Comparison of ENCODE assay signal across 13 cellular contexts in genomic region chr3:141442421-141442820, GRCh38. TPM values are rescaled to one million over a fixed set of nuclear protein-coding genes. Genes with fewer than 3 reads are reported as not detected.
A peak's percentile ranks its signal among the peaks of the same experiment; 100 is the strongest.
DNase-seq lines count a peak whose midpoint lies in the region; ATAC-seq, FAIRE-seq and TF ChIP-seq lines count a peak whose summit lies in the region.
"Had no signal": no experiment of that assay in that cellular context is flagged by ENCODE, and none has a peak within 500 bp of the region (broad histone marks: within the 10 kb centered on the region; RNA-seq: fewer than 3 reads in every experiment).

No MANE protein-coding gene starts in this region.

- peaks cover 76% of the 10 kb centered on the region for H3K36me3 Mint-ChIP-seq in HFFc6 (ENCODE audit: low read depth)
- H3K36me3 Mint-ChIP-seq in stimulated activated effector memory CD8-positive, alpha-beta T cell treated with anti-CD3 and anti-CD28 coated beads, Interleukin-12 subunit alpha, Interleukin-12 subunit beta, amount 100 ng/mL, for 72 hours, result peaks cover 99% of the 10 kb centered on the region

- H3K27me3 ChIP-seq in breast epithelium (no peaks in the 10 kb centered on the region), right cardiac atrium (ENCODE audit: control insufficient read depth, insufficient read depth) (no peaks in the 10 kb centered on the region), smooth muscle cell (ENCODE audit: low read depth) (no peaks in the 10 kb centered on the region), MG63 (no peaks in the 10 kb centered on the region)

- H3F3A ChIP-seq in smooth muscle cell (ENCODE audit: low read depth), result peaks cover 14% of the 10 kb centered on the region

- H3K4me1 ChIP-seq in breast epithelium (no peaks in the 10 kb centered on the region), right cardiac atrium (ENCODE audit: control insufficient read depth, insufficient read depth, low read length) (peaks cover 3% of the 10 kb centered on the region), smooth muscle cell (ENCODE audit: low read depth) (peaks cover 7% of the 10 kb centered on the region)

- peaks cover 13% of the 10 kb centered on the region for H3K36me3 ChIP-seq in breast epithelium
- H3K36me3 ChIP-seq in smooth muscle cell (ENCODE audit: low read depth), result no peaks in the 10 kb centered on the region
- H3K36me3 ChIP-seq in MG63, result peaks cover 32% of the 10 kb centered on the region

- TF ChIP-seq CTCF in HFFc6 (IDR thresholded peaks at IDR 0.05) (no peak), breast epithelium (IDR thresholded peaks at IDR 0.05) (no peak), smooth muscle cell (IDR thresholded peaks at IDR 0.05; ENCODE audit: borderline replicate concordance, insufficient read depth, poor library complexity, severe bottlenecking) (no peak)

- H3K9me3 Mint-ChIP-seq in HFFc6, result no peaks in the 10 kb centered on the region
- no peaks in the 10 kb centered on the region for H3K9me3 Mint-ChIP-seq in stimulated activated effector memory CD8-positive, alpha-beta T cell treated with anti-CD3 and anti-CD28 coated beads, Interleukin-12 subunit alpha, Interleukin-12 subunit beta, amount 100 ng/mL, for 72 hours
- H3K9me3 Mint-ChIP-seq: CD8-positive, alpha-beta memory T cell; central memory CD8-positive, alpha-beta T cell had no signal

- H3K27ac ChIP-seq in breast epithelium (peak overlapping the region; percentile 13 to 38), right cardiac atrium (ENCODE audit: low read length) (peak overlapping the region; percentile 84), smooth muscle cell (ENCODE audit: low read depth) (peak overlapping the region; percentile 13)

- peak overlapping the region; percentile 79 for H3K27ac Mint-ChIP-seq in HFFc6
- no peak overlapping the region for H3K27ac Mint-ChIP-seq in stimulated activated effector memory CD8-positive, alpha-beta T cell treated with anti-CD3 and anti-CD28 coated beads, Interleukin-12 subunit alpha, Interleukin-12 subunit beta, amount 100 ng/mL, for 72 hours

- no peak overlapping the region for H2AFZ ChIP-seq in smooth muscle cell (ENCODE audit: low read depth)

- FAIRE-seq in HTR-8/SVneo (lab: Jason Lieb, UNC), result no peak

- peaks cover 82% of the 10 kb centered on the region for H3K4me1 Mint-ChIP-seq in HFFc6 (ENCODE audit: low read depth)
- peaks cover 38% of the 10 kb centered on the region for H3K4me1 Mint-ChIP-seq in stimulated activated effector memory CD8-positive, alpha-beta T cell treated with anti-CD3 and anti-CD28 coated beads, Interleukin-12 subunit alpha, Interleukin-12 subunit beta, amount 100 ng/mL, for 72 hours

- DNase-seq in HFFc6 (no peak), breast epithelium (ENCODE audit: low spot score in 2 of 2) (no peak), right cardiac atrium (no peak), smooth muscle cell (lab: John Stamatoyannopoulos, UW; ENCODE audit: unreplicated experiment) (no peak), MG63 (no peak), HTR-8/SVneo (ENCODE audit: insufficient read length, low spot score) (no peak)
- DNase-seq in stimulated activated effector memory CD8-positive, alpha-beta T cell treated with anti-CD3 and anti-CD28 coated beads, Interleukin-12 subunit alpha, Interleukin-12 subunit beta, amount 100 ng/mL, for 72 hours (ENCODE audit: low spot score in 2 of 2), result no peak
- DNase-seq: CD8-positive, alpha-beta memory T cell; islet precursor cell; NCI-H1694; T-helper 1 cell had no signal

- TF ChIP-seq POLR2A in breast epithelium (IDR thresholded peaks at IDR 0.05), result no peak

- intact Hi-C loops in breast epithelium (cut with DNase I; ENCODE audit: low total_unique reads) (no loop called here), right cardiac atrium (cut with DNase I) (no loop called here)

- peak overlapping the region; percentile 68 for H3K4me3 Mint-ChIP-seq in HFFc6
- H3K4me3 Mint-ChIP-seq in stimulated activated effector memory CD8-positive, alpha-beta T cell treated with anti-CD3 and anti-CD28 coated beads, Interleukin-12 subunit alpha, Interleukin-12 subunit beta, amount 100 ng/mL, for 72 hours, result no peak overlapping the region
- H3K4me3 Mint-ChIP-seq: central memory CD8-positive, alpha-beta T cell had no signal

- H3K9ac ChIP-seq in smooth muscle cell (ENCODE audit: low read depth), result no peak overlapping the region

- H3K79me2 ChIP-seq in smooth muscle cell (ENCODE audit: low read depth), result no peaks in the 10 kb centered on the region

- no peak overlapping the region for H3K4me3 ChIP-seq in breast epithelium
- H3K4me3 ChIP-seq in right cardiac atrium (ENCODE audit: low read length), result no peak overlapping the region
- no peak overlapping the region for H3K4me3 ChIP-seq in smooth muscle cell
- no peak overlapping the region for H3K4me3 ChIP-seq in MG63

- H3K9me3 ChIP-seq in breast epithelium (no peaks in the 10 kb centered on the region), right cardiac atrium (ENCODE audit: control insufficient read depth, low read length) (no peaks in the 10 kb centered on the region), smooth muscle cell (replicated peaks; ENCODE audit: low read depth) (no peaks in the 10 kb centered on the region), MG63 (peaks cover 3% of the 10 kb centered on the region; the same call in 1 of the 2 replicates)

- H3K27me3 Mint-ChIP-seq in HFFc6 (ENCODE audit: insufficient read depth), result peaks cover 3% of the 10 kb centered on the region
- H3K27me3 Mint-ChIP-seq: CD8-positive, alpha-beta memory T cell; central memory CD8-positive, alpha-beta T cell had no signal

- H4K20me1 ChIP-seq in smooth muscle cell (ENCODE audit: low read depth), result no peaks in the 10 kb centered on the region

- ATAC-seq in right cardiac atrium, result peak; percentile 12 to 58
- no peak for ATAC-seq in stimulated activated effector memory CD8-positive, alpha-beta T cell treated with anti-CD3 and anti-CD28 coated beads, Interleukin-12 subunit alpha, Interleukin-12 subunit beta, amount 100 ng/mL, for 72 hours
- no peak for ATAC-seq in GM21619 (IDR thresholded peaks at IDR 0.05; ENCODE audit: unreplicated experiment)

- 24% methylated on average over 12 of the region's 12 CpGs for WGBS in right cardiac atrium
- WGBS in smooth muscle cell (ENCODE audit: low lambda C conversion rate), result 65% methylated on average over 12 of the region's 12 CpGs

- H3K4me2 ChIP-seq in smooth muscle cell, result peak overlapping the region; percentile 20

RNA-seq across cellular contexts. Expression of gene RASA2, which starts 44.4 kb away (rescaled TPM):
- total RNA-seq in HFFc6 (2021; fragmentation: NEBNext Ultra II Directional; extraction: Animal tissue kit (Norgen Biotek cat#: 25700)), result 10 to 100 TPM; 12.6 to 17.7 (median 14.5) TPM
- total RNA-seq in breast epithelium (10 to 100 TPM; 15.2 to 43.2 (median 22.0) TPM), right cardiac atrium (1 to 10 TPM; 4.7 to 6.6 (median 6.0) TPM), smooth muscle cell (19.9 and 20.0 TPM in 2 replicates)
- polyA plus RNA-seq in right cardiac atrium (2.1 TPM), smooth muscle cell (4.9 and 5.5 TPM in 2 replicates)
- total RNA-seq in MG63 (2014; rRNA removed; shearing (Covaris generic); ENCODE audit: low replicate concordance), result 7.2 and 10.0 TPM in 2 replicates

Comparison
In these comparisons a context has a peak if more than half of its experiments do, and no peak if none do; other contexts are left out.
1. H3K27ac ChIP-seq: peak in every context shown above with its lines; median percentile 84 in right cardiac atrium; 26 in breast epithelium; 13 in smooth muscle cell.
2. ATAC-seq: peak in right cardiac atrium (2 of 2); none in stimulated activated effector memory CD8-positive, alpha-beta T cell treated with anti-CD3 and anti-CD28 coated beads, Interleukin-12 subunit alpha, Interleukin-12 subunit beta, amount 100 ng/mL, for 72 hours (single experiment) and GM21619 (single experiment).